ENCODE assay signal across 1 cellular context in genomic region chr3:49666592-49666991, GRCh38.
TF ChIP-seq lines count a peak whose summit lies in the region.

No MANE protein-coding gene starts in this region.

TF ChIP-seq in HepG2, 621 proteins besides CTCF, POLR2A, EP300 and RAD21 (continued from another document and continues in another):
- TF ChIP-seq THYN1 (CRISPR knock-in tag; IDR thresholded peaks at IDR 0.05; ENCODE audit: borderline replicate concordance, low read depth) (no peak), ZUFSP (CRISPR knock-in tag; IDR thresholded peaks at IDR 0.05; ENCODE audit: borderline replicate concordance) (no peak), FOXP4 (CRISPR knock-in tag; IDR thresholded peaks at IDR 0.05) (0 out of 2 replicates have a peak, but pooled peaks have one; percentile 31), TP53 (CRISPR knock-in tag; conservative IDR thresholded peaks at IDR 0.05) (no peak), SOX13 (IDR thresholded peaks at IDR 0.05) (no peak), SOX13 (CRISPR knock-in tag; conservative IDR thresholded peaks at IDR 0.05 in 1 of 2, IDR thresholded peaks at IDR 0.05 in 1 of 2) (peak in 1 of 2 experiments; percentile 31; a peak in 1 of 4 replicates), NR3C1 (CRISPR knock-in tag; IDR thresholded peaks at IDR 0.05) (no peak), ZNF124 (CRISPR knock-in tag; IDR thresholded peaks at IDR 0.05) (no peak), PBX2 (CRISPR knock-in tag; IDR thresholded peaks at IDR 0.05) (no peak), PATZ1 (CRISPR knock-in tag; IDR thresholded peaks at IDR 0.05) (peak; percentile 72), ZNF337 (CRISPR knock-in tag; IDR thresholded peaks at IDR 0.05; ENCODE audit: borderline replicate concordance, low read depth) (no peak), ZNF879 (CRISPR knock-in tag; IDR thresholded peaks at IDR 0.05) (no peak), GATAD1 (CRISPR knock-in tag; IDR thresholded peaks at IDR 0.05) (0 out of 2 replicates have a peak, but pooled peaks have one; percentile 22), PCBP2 (optimal IDR thresholded peaks at IDR 0.05; ENCODE audit: low read depth, low read length, poor library complexity, severe bottlenecking) (no peak), ZNF563 (CRISPR knock-in tag; IDR thresholded peaks at IDR 0.05) (no peak), RFXANK (CRISPR knock-in tag; IDR thresholded peaks at IDR 0.05) (no peak), ARID4A (CRISPR knock-in tag; IDR thresholded peaks at IDR 0.05; ENCODE audit: borderline replicate concordance) (no peak), ZNF274 (CRISPR knock-in tag; IDR thresholded peaks at IDR 0.05) (no peak), PAWR (CRISPR knock-in tag; IDR thresholded peaks at IDR 0.05; ENCODE audit: borderline replicate concordance) (no peak), TGIF2 (CRISPR knock-in tag; IDR thresholded peaks at IDR 0.05) (no peak), KLF13 (CRISPR knock-in tag; IDR thresholded peaks at IDR 0.05) (no peak), ATF2 (CRISPR knock-in tag; IDR thresholded peaks at IDR 0.05) (no peak), ZC3H4 (CRISPR knock-in tag; IDR thresholded peaks at IDR 0.05; ENCODE audit: borderline replicate concordance) (no peak), FIP1L1 (IDR thresholded peaks at IDR 0.05; ENCODE audit: borderline replicate concordance, insufficient read depth, low read depth, low read length) (no peak), ETV5 (CRISPR knock-in tag; IDR thresholded peaks at IDR 0.05; ENCODE audit: borderline replicate concordance) (no peak; the same call in 1 of the 2 replicates), AGO2 (optimal IDR thresholded peaks at IDR 0.05; ENCODE audit: low read depth, low read length) (no peak), HDAC1 (CRISPR knock-in tag; IDR thresholded peaks at IDR 0.05) (peak; percentile 69), ZSCAN12 (CRISPR knock-in tag; IDR thresholded peaks at IDR 0.05) (no peak), ZNF282 (IDR thresholded peaks at IDR 0.05; ENCODE audit: partially characterized antibody) (peak; percentile 98), ZNF691 (CRISPR knock-in tag; IDR thresholded peaks at IDR 0.05; ENCODE audit: borderline replicate concordance, low read depth) (peak; percentile 75; the same call in 1 of the 2 replicates), NFE2 (CRISPR knock-in tag; IDR thresholded peaks at IDR 0.05) (no peak), AHR (CRISPR knock-in tag; IDR thresholded peaks at IDR 0.05) (no peak), GABPA (IDR thresholded peaks at IDR 0.05; ENCODE audit: low read depth, low read length) (no peak), GABPA (CRISPR knock-in tag; IDR thresholded peaks at IDR 0.05; ENCODE audit: low read depth) (no peak), HIVEP1 (CRISPR knock-in tag; IDR thresholded peaks at IDR 0.05) (no peak), SNRNP70 (IDR thresholded peaks at IDR 0.05; ENCODE audit: low read depth, low read length) (no peak), SRSF4 (IDR thresholded peaks at IDR 0.05; ENCODE audit: low read depth, low read length, poor library complexity, severe bottlenecking) (no peak), ERF (CRISPR knock-in tag; IDR thresholded peaks at IDR 0.05) (no peak), ZKSCAN1 (IDR thresholded peaks at IDR 0.05; ENCODE audit: low read length) (no peak), WIZ (CRISPR knock-in tag; IDR thresholded peaks at IDR 0.05) (0 out of 2 replicates have a peak, but pooled peaks have one; percentile 24), HOXA7 (CRISPR knock-in tag; IDR thresholded peaks at IDR 0.05) (no peak), PTBP1 (IDR thresholded peaks at IDR 0.05; ENCODE audit: low read depth, low read length, poor library complexity, severe bottlenecking) (no peak), RXRA (CRISPR knock-in tag; IDR thresholded peaks at IDR 0.05) (peak; percentile 18; the same call in 1 of the 2 replicates), ZHX2 (IDR thresholded peaks at IDR 0.05; ENCODE audit: low read depth) (0 out of 2 replicates have a peak, but pooled peaks have one; percentile 18), ZHX2 (CRISPR knock-in tag; IDR thresholded peaks at IDR 0.05; ENCODE audit: borderline replicate concordance) (no peak)
